Comparison of ENCODE assay signal across 1 cellular context in the genomic region with DNA sequence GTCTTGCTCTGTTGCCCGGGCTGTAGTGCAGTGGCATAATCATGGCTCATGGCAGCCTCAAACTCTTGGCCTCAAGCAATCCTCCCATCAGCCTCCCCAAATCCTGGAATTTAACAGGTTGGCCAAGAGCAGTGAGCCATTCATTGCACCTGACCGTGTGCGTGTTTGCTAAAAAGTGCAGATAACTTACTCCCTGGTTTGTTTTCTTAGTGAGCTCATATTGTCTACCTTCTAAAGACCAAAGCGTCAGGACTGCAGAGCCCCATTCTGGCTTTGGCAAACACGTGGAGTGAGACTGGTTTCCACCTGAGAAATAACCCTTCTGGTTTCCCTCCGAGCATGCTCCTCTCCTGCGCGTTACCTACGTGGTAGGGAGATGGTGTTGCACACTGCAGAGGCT.
TF ChIP-seq lines count a peak whose summit lies in the region.

No MANE protein-coding gene starts in this region.

TF ChIP-seq in HepG2, 621 proteins besides CTCF, POLR2A, EP300 and RAD21 (continued from another document and continues in another):
- TF ChIP-seq, protein P1, sequence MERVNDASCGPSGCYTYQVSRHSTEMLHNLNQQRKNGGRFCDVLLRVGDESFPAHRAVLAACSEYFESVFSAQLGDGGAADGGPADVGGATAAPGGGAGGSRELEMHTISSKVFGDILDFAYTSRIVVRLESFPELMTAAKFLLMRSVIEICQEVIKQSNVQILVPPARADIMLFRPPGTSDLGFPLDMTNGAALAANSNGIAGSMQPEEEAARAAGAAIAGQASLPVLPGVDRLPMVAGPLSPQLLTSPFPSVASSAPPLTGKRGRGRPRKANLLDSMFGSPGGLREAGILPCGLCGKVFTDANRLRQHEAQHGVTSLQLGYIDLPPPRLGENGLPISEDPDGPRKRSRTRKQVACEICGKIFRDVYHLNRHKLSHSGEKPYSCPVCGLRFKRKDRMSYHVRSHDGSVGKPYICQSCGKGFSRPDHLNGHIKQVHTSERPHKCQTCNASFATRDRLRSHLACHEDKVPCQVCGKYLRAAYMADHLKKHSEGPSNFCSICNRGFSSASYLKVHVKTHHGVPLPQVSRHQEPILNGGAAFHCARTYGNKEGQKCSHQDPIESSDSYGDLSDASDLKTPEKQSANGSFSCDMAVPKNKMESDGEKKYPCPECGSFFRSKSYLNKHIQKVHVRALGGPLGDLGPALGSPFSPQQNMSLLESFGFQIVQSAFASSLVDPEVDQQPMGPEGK (CRISPR knock-in tag; IDR thresholded peaks at IDR 0.05) = peak; percentile 34; the same call in 1 of the 2 replicates
- TF ChIP-seq SP1 (IDR thresholded peaks at IDR 0.05) = no peak
- TF ChIP-seq SP1 (CRISPR knock-in tag; IDR thresholded peaks at IDR 0.05) = no peak
- TF ChIP-seq RXRB (CRISPR knock-in tag; IDR thresholded peaks at IDR 0.05; ENCODE audit: borderline replicate concordance) = peak; percentile 77
- TF ChIP-seq NFIC (IDR thresholded peaks at IDR 0.05; ENCODE audit: low read length) = no peak
- TF ChIP-seq, protein P2, sequence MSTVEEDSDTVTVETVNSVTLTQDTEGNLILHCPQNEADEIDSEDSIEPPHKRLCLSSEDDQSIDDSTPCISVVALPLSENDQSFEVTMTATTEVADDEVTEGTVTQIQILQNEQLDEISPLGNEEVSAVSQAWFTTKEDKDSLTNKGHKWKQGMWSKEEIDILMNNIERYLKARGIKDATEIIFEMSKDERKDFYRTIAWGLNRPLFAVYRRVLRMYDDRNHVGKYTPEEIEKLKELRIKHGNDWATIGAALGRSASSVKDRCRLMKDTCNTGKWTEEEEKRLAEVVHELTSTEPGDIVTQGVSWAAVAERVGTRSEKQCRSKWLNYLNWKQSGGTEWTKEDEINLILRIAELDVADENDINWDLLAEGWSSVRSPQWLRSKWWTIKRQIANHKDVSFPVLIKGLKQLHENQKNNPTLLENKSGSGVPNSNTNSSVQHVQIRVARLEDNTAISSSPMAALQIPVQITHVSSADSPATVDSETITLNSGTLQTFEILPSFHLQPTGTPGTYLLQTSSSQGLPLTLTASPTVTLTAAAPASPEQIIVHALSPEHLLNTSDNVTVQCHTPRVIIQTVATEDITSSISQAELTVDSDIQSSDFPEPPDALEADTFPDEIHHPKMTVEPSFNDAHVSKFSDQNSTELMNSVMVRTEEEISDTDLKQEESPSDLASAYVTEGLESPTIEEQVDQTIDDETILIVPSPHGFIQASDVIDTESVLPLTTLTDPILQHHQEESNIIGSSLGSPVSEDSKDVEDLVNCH (CRISPR knock-in tag; IDR thresholded peaks at IDR 0.05) = no peak
- peak; percentile 77 for TF ChIP-seq TFDP2 (CRISPR knock-in tag; IDR thresholded peaks at IDR 0.05)
- TF ChIP-seq, protein P3, sequence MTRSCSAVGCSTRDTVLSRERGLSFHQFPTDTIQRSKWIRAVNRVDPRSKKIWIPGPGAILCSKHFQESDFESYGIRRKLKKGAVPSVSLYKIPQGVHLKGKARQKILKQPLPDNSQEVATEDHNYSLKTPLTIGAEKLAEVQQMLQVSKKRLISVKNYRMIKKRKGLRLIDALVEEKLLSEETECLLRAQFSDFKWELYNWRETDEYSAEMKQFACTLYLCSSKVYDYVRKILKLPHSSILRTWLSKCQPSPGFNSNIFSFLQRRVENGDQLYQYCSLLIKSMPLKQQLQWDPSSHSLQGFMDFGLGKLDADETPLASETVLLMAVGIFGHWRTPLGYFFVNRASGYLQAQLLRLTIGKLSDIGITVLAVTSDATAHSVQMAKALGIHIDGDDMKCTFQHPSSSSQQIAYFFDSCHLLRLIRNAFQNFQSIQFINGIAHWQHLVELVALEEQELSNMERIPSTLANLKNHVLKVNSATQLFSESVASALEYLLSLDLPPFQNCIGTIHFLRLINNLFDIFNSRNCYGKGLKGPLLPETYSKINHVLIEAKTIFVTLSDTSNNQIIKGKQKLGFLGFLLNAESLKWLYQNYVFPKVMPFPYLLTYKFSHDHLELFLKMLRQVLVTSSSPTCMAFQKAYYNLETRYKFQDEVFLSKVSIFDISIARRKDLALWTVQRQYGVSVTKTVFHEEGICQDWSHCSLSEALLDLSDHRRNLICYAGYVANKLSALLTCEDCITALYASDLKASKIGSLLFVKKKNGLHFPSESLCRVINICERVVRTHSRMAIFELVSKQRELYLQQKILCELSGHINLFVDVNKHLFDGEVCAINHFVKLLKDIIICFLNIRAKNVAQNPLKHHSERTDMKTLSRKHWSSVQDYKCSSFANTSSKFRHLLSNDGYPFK (CRISPR knock-in tag; IDR thresholded peaks at IDR 0.05; ENCODE audit: borderline replicate concordance) = peak; percentile 36; the same call in 1 of the 2 replicates
- no peak; the same call in 1 of the 2 replicates for TF ChIP-seq HOXA5 (CRISPR knock-in tag; IDR thresholded peaks at IDR 0.05)
- TF ChIP-seq PITX1 (CRISPR knock-in tag; IDR thresholded peaks at IDR 0.05) = peak; percentile 78
- TF ChIP-seq ZNF567 (CRISPR knock-in tag; IDR thresholded peaks at IDR 0.05; ENCODE audit: borderline replicate concordance) = no peak
- no peak for TF ChIP-seq SRSF9 (IDR thresholded peaks at IDR 0.05; ENCODE audit: borderline replicate concordance, insufficient read depth, low read depth, low read length, poor library complexity, severe bottlenecking)
- TF ChIP-seq, protein P4, sequence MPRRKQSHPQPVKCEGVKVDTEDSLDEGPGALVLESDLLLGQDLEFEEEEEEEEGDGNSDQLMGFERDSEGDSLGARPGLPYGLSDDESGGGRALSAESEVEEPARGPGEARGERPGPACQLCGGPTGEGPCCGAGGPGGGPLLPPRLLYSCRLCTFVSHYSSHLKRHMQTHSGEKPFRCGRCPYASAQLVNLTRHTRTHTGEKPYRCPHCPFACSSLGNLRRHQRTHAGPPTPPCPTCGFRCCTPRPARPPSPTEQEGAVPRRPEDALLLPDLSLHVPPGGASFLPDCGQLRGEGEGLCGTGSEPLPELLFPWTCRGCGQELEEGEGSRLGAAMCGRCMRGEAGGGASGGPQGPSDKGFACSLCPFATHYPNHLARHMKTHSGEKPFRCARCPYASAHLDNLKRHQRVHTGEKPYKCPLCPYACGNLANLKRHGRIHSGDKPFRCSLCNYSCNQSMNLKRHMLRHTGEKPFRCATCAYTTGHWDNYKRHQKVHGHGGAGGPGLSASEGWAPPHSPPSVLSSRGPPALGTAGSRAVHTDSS (CRISPR knock-in tag; conservative IDR thresholded peaks at IDR 0.05) = no peak
- no peak for TF ChIP-seq ZNF784 (CRISPR knock-in tag; IDR thresholded peaks at IDR 0.05; ENCODE audit: borderline replicate concordance)
- TF ChIP-seq KDM1A (CRISPR knock-in tag; IDR thresholded peaks at IDR 0.05) = 0 out of 2 replicates have a peak, but pooled peaks have one; percentile 52
- peak; percentile 52; the same call in 1 of the 2 replicates for TF ChIP-seq ADNP (CRISPR knock-in tag; IDR thresholded peaks at IDR 0.05)
- TF ChIP-seq MED1 (CRISPR knock-in tag; IDR thresholded peaks at IDR 0.05) = peak; percentile 86
- peak; percentile 75 for TF ChIP-seq ZGPAT (CRISPR knock-in tag; IDR thresholded peaks at IDR 0.05)
- TF ChIP-seq ZBTB38 (CRISPR knock-in tag; IDR thresholded peaks at IDR 0.05) = 0 out of 2 replicates have a peak, but pooled peaks have one; percentile 70
- TF ChIP-seq ZNF770 (CRISPR knock-in tag; IDR thresholded peaks at IDR 0.05) = peak; percentile 89
- peak; percentile 46; the same call in 1 of the 2 replicates for TF ChIP-seq ZBTB7A (CRISPR knock-in tag; IDR thresholded peaks at IDR 0.05)
- TF ChIP-seq HOXA3 (CRISPR knock-in tag; IDR thresholded peaks at IDR 0.05) = peak; percentile 75; the same call in 1 of the 2 replicates
- no peak for TF ChIP-seq LCORL (IDR thresholded peaks at IDR 0.05)
- peak; percentile 77 for TF ChIP-seq LCORL (CRISPR knock-in tag; IDR thresholded peaks at IDR 0.05)
- no peak for TF ChIP-seq ZNF496 (CRISPR knock-in tag; IDR thresholded peaks at IDR 0.05; ENCODE audit: insufficient replicate concordance)
- 0 out of 2 replicates have a peak, but pooled peaks have one; percentile 39 for TF ChIP-seq ZNF670 (CRISPR knock-in tag; IDR thresholded peaks at IDR 0.05; ENCODE audit: borderline replicate concordance)
- no peak for TF ChIP-seq SIX4 (CRISPR knock-in tag; IDR thresholded peaks at IDR 0.05)
- TF ChIP-seq IRF9 (CRISPR knock-in tag; IDR thresholded peaks at IDR 0.05; ENCODE audit: borderline replicate concordance) = peak; percentile 71; the same call in 1 of the 2 replicates
- TF ChIP-seq, protein P5, sequence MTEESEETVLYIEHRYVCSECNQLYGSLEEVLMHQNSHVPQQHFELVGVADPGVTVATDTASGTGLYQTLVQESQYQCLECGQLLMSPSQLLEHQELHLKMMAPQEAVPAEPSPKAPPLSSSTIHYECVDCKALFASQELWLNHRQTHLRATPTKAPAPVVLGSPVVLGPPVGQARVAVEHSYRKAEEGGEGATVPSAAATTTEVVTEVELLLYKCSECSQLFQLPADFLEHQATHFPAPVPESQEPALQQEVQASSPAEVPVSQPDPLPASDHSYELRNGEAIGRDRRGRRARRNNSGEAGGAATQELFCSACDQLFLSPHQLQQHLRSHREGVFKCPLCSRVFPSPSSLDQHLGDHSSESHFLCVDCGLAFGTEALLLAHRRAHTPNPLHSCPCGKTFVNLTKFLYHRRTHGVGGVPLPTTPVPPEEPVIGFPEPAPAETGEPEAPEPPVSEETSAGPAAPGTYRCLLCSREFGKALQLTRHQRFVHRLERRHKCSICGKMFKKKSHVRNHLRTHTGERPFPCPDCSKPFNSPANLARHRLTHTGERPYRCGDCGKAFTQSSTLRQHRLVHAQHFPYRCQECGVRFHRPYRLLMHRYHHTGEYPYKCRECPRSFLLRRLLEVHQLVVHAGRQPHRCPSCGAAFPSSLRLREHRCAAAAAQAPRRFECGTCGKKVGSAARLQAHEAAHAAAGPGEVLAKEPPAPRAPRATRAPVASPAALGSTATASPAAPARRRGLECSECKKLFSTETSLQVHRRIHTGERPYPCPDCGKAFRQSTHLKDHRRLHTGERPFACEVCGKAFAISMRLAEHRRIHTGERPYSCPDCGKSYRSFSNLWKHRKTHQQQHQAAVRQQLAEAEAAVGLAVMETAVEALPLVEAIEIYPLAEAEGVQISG (CRISPR knock-in tag; IDR thresholded peaks at IDR 0.05) = peak; percentile 53
- TF ChIP-seq, protein P6, sequence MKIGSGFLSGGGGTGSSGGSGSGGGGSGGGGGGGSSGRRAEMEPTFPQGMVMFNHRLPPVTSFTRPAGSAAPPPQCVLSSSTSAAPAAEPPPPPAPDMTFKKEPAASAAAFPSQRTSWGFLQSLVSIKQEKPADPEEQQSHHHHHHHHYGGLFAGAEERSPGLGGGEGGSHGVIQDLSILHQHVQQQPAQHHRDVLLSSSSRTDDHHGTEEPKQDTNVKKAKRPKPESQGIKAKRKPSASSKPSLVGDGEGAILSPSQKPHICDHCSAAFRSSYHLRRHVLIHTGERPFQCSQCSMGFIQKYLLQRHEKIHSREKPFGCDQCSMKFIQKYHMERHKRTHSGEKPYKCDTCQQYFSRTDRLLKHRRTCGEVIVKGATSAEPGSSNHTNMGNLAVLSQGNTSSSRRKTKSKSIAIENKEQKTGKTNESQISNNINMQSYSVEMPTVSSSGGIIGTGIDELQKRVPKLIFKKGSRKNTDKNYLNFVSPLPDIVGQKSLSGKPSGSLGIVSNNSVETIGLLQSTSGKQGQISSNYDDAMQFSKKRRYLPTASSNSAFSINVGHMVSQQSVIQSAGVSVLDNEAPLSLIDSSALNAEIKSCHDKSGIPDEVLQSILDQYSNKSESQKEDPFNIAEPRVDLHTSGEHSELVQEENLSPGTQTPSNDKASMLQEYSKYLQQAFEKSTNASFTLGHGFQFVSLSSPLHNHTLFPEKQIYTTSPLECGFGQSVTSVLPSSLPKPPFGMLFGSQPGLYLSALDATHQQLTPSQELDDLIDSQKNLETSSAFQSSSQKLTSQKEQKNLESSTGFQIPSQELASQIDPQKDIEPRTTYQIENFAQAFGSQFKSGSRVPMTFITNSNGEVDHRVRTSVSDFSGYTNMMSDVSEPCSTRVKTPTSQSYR (CRISPR knock-in tag; IDR thresholded peaks at IDR 0.05; ENCODE audit: borderline replicate concordance) = no peak
- no peak for TF ChIP-seq ZNF703 (CRISPR knock-in tag; IDR thresholded peaks at IDR 0.05; ENCODE audit: borderline replicate concordance)
